In the genomic region with DNA sequence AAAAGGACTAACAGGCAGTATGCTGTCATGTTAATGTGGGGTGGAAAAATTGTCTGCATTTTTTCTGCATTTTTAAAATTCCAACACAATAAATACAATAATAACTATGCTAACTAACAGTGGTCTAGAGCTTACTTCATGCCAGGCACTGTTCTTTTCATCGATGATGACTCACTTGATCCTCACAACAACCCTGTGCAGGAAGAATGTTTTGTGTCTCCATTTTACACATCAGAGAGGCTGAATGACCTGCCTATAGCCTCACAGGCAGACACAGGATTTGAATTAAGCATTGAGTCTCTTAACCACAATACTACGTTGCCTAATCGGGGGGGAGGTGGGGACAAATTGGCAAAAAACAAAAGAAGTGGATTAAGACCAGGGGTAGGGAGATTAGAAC, we compare ENCODE assay signal across 1 cellular context.
TF ChIP-seq lines count a peak whose summit lies in the region.

No MANE protein-coding gene starts in this region.

TF ChIP-seq in H1, 55 proteins besides CTCF, POLR2A, EP300 and RAD21 (continued from another document):
- TF ChIP-seq USF2 (IDR thresholded peaks at IDR 0.05; ENCODE audit: low read length), result no peak
- no peak for TF ChIP-seq HDAC6 (IDR thresholded peaks at IDR 0.05; ENCODE audit: low read depth, low read length)
